In genomic region chr2:64644240-64645013, GRCh38 we compare ENCODE assay signal across 8 cellular contexts. TPM values are rescaled to one million over a fixed set of nuclear protein-coding genes. Genes with fewer than 3 reads are reported as not detected.
DNase-seq lines count a peak whose midpoint lies in the region; ATAC-seq, FAIRE-seq and TF ChIP-seq lines count a peak whose summit lies in the region.

No MANE protein-coding gene starts in this region.

- H3K4me1 Mint-ChIP-seq in natural killer cell = peaks cover 59 to 67% of the 10 kb centered on the region in 2 donors

- ATAC-seq in GM18868 (IDR thresholded peaks at IDR 0.05; ENCODE audit: unreplicated experiment) = peak; percentile 43
- peak; percentile 43 for ATAC-seq in HG03064 (IDR thresholded peaks at IDR 0.05; ENCODE audit: low read depth, unreplicated experiment)
- ATAC-seq in natural killer cell = peak; percentile 66 to 83 (median 68)

- TF ChIP-seq CTCF in natural killer cell (IDR thresholded peaks at IDR 0.05) = no peak

- intact Hi-C loops in natural killer cell (cut with micrococcal nuclease) = loop anchor here (1.0 to 10.0 kb wide), 6 partner anchors 9 to 580 kb away; partner anchors contain the start of genes ACTR2, CEP68 and SERTAD2

- DNase-seq in AML-193 (lab: John Stamatoyannopoulos, UW) (peak; percentile 72 to 73), NCI-H510A treated with DMSO at 0.1 percent for 48 hours (lab: John Stamatoyannopoulos, UW) (peak; percentile 89), fibroblast of peridontal ligament (ENCODE audit: extremely low read depth) (peak; percentile 80), natural killer cell (peak; percentile 64), urothelium cell line (ENCODE audit: low spot score) (peak; percentile 43)
- peak; percentile 69 to 73 for DNase-seq in activated T-cell treated with anti-CD3 and anti-CD28 coated beads, Interleukin-2, amount 50 U/mL, for 48 hours

- no peaks in the 10 kb centered on the region for H3K36me3 Mint-ChIP-seq in natural killer cell

- no peaks in the 10 kb centered on the region for H3K27me3 Mint-ChIP-seq in natural killer cell (ENCODE audit: low read depth in 2 of 2)

- no peak for FAIRE-seq in urothelium cell line (lab: Jason Lieb, UNC)

- H3K9me3 Mint-ChIP-seq in natural killer cell = no peaks in the 10 kb centered on the region

- H3K4me3 Mint-ChIP-seq in natural killer cell = peak overlapping the region; percentile 96

- H3K27ac Mint-ChIP-seq in natural killer cell = peak overlapping the region; percentile 98 to 99

RNA-seq across cellular contexts. Expression of gene SERTAD2, which starts 9.3 kb away (rescaled TPM):
- total RNA-seq in natural killer cell = 10 to 100 TPM; 45.6 to 71.2 (median 55.8) TPM

Comparison
In these comparisons a context has a peak if more than half of its experiments do, and no peak if none do; other contexts are left out.
1. Peak in every context shown above with its lines: DNase-seq and ATAC-seq.